8 cellular contexts compared by ENCODE assay signal in the genomic region with DNA sequence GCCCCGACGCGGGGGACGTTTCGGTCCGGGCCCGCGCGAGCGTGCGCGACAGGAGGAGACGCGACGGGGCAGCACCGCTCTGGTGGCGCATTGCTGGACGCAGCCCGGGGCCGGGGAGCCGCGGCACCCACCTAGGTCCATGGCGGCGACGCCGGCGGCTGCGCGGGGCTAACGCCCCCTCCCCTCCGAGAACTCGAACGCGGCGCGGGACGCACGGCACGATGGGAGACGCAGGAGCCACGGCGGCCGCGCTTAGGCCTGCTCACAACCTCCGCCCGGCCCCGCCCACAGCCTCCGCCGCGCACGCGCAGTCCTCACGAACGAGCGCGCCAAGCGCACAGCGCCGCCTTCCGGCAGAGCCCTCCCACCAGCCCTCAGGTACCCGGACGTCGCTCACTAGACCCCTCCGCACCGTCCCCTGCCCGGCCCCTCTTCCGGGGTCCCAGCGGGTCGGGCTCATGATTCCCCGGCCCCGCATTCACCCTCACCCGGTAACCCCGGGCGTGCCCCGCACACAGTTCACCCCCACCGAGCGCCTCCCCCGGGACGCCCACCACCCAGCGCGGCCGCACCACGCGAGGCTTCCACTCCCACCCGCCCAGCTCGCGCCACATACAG. TPM values are rescaled to one million over a fixed set of nuclear protein-coding genes. Genes with fewer than 3 reads are reported as not detected.
A peak's percentile ranks its signal among the peaks of the same experiment; 100 is the strongest.
DNase-seq lines count a peak whose midpoint lies in the region; ATAC-seq and TF ChIP-seq lines count a peak whose summit lies in the region.

A gene (minus strand): TSS at position 263 of the 618 bp plus-strand sequence. CDS start 122 bp downstream, at position 141.

- DNase-seq in C1 segment of cervical spinal cord (lab: John Stamatoyannopoulos, UW) (peak; percentile 35 to 96 (median 82)), NCI-H526 treated with DMSO at 0.1 percent for 48 hours (lab: John Stamatoyannopoulos, UW) (peak; percentile 64), dermis microvascular lymphatic vessel endothelial cell (ENCODE audit: low read depth in 2 of 2) (peak; percentile 75 to 90)
- DNase-seq in activated CD4-positive, alpha-beta T cell treated with anti-CD3 and anti-CD28 coated beads, Interleukin-2, amount 50 U/mL, for 4 hours: peak; percentile 97 to 98
- DNase-seq in stimulated activated CD4-positive, alpha-beta T cell treated with anti-CD3 and anti-CD28 coated beads, Interleukin-4, amount 100 ng/mL, for 1 hour: peak; percentile 99

- TF ChIP-seq RAD21 in liver (IDR thresholded peaks at IDR 0.05): peak; percentile 45 to 55

- H3K36me3 ChIP-seq in liver (ENCODE audit: control insufficient read depth in 4 of 4, insufficient read depth in 3 of 4, low read depth in 1 of 4, low read length in 3 of 4): peaks cover 0 to 19% (median 3%) of the 10 kb centered on the region in 4 donors

- peak within 1 kb of the TSS; percentile 71 to 80 (median 75) for H3K4me3 ChIP-seq in liver (ENCODE audit: low read depth in 1 of 3, low read length in 3 of 3)

- no peaks in the 10 kb centered on the region for H3K27me3 ChIP-seq in liver (ENCODE audit: control insufficient read depth in 4 of 4, insufficient read depth in 4 of 4, low read length in 3 of 4)

- TF ChIP-seq CTCF in liver (IDR thresholded peaks at IDR 0.05; ENCODE audit: low read depth, low read length, missing input control): peak; percentile 87

- H3K9ac ChIP-seq in liver (ENCODE audit: low read depth in 1 of 2, low read length in 2 of 2): peak within 1 kb of the TSS; percentile 34 to 61

- peak within 1 kb of the TSS; percentile 45 to 80 for H3K27ac ChIP-seq in liver (ENCODE audit: low read depth in 1 of 2, low read length in 2 of 2)

- peaks cover 6 to 17% (median 11%) of the 10 kb centered on the region in 4 donors for H3K4me1 ChIP-seq in liver (ENCODE audit: control insufficient read depth in 4 of 4, insufficient read depth in 4 of 4, low read length in 3 of 4)

- ATAC-seq in HG03432 (IDR thresholded peaks at IDR 0.05; ENCODE audit: unreplicated experiment): peak; percentile 84

- H3K9me3 ChIP-seq in liver (ENCODE audit: control insufficient read depth in 4 of 4, low read length in 3 of 4): no peaks in the 10 kb centered on the region

- peak; percentile 75 for TF ChIP-seq POLR2A in GM19193 (IDR thresholded peaks at IDR 0.05; ENCODE audit: extremely low read depth, insufficient read depth, insufficient read length)

- under 1% methylated on average over 87 of the region's 87 CpGs for WGBS in liver

TF ChIP-seq in liver, 16 proteins besides CTCF, POLR2A, EP300 and RAD21:
- TF ChIP-seq YY1 (IDR thresholded peaks at IDR 0.05) (no peak), NR2F2 (IDR thresholded peaks at IDR 0.05) (no peak), SP1 (IDR thresholded peaks at IDR 0.05) (no peak), FOXA2 (IDR thresholded peaks at IDR 0.05) (no peak), FOXA1 (IDR thresholded peaks at IDR 0.05) (no peak), HNF4G (IDR thresholded peaks at IDR 0.05) (no peak), HNF4A (conservative IDR thresholded peaks at IDR 0.05) (no peak), JUND (IDR thresholded peaks at IDR 0.05) (no peak), RXRA (IDR thresholded peaks at IDR 0.05) (no peak), TAF1 (conservative IDR thresholded peaks at IDR 0.05) (no peak), GABPA (IDR thresholded peaks at IDR 0.05 in 1 of 2, conservative IDR thresholded peaks at IDR 0.05 in 1 of 2) (no peak)
- TF ChIP-seq, protein P1, sequence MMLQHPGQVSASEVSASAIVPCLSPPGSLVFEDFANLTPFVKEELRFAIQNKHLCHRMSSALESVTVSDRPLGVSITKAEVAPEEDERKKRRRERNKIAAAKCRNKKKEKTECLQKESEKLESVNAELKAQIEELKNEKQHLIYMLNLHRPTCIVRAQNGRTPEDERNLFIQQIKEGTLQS (IDR thresholded peaks at IDR 0.05): no peak
- TF ChIP-seq, protein P2, sequence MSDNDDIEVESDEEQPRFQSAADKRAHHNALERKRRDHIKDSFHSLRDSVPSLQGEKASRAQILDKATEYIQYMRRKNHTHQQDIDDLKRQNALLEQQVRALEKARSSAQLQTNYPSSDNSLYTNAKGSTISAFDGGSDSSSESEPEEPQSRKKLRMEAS (IDR thresholded peaks at IDR 0.05): no peak

RNA-seq across cellular contexts. Expression of the gene that starts here (rescaled TPM):
- total RNA-seq in dermis microvascular lymphatic vessel endothelial cell (8.6 and 11.9 TPM in 2 replicates), liver (1 to 10 TPM; 6.5 to 7.0 TPM)
- 1 to 10 TPM; 2.8 to 5.3 TPM for polyA plus RNA-seq in liver

Comparison
In these comparisons a context has a peak if more than half of its experiments do, and no peak if none do; other contexts are left out.
1. Peak in every context shown above with its lines: DNase-seq, ATAC-seq, H3K4me3 ChIP-seq and H3K27ac ChIP-seq.